ENCODE assay signal across 8 cellular contexts in the genomic region with DNA sequence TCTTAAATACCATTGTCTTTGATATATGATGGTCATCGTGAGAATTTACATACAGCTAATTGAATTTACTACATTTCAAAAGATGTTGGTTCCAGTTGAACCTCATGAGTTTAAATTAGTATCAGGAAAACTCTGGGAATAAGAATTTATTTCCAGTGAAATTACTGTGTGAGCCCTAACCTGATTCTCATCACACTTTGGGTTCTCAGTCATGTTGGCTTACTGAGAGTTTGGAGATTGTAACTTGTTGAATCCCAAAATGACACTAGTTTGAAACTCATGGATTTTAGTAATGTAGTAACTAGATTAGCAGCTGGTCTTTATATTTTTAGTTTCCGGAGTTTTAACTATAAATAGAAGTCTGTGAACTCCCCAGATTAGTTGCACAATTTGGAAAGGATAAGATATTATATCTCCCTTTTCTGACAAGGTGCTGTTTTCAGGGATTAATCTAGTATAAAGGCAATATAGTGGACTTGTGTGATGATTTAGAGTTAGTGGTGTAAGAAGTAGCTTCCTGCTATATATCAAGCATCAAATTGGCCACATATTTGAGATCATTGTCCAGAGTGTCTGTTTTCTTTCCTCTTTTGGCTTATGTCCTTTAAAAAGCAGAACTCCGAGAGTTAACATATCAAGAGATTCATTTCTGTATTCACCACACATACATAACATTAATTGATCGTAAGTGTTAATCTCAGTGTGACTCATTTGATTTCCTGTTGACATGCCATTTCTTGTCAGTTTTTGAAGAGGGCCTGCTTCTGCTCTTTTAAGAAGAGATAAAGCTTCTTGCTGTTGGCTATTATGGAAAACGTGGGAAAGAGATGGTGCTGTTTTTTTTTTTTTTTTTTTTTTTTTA. TPM values are rescaled to one million over a fixed set of nuclear protein-coding genes. Genes with fewer than 3 reads are reported as not detected.
DNase-seq lines count a peak whose midpoint lies in the region; ATAC-seq and TF ChIP-seq lines count a peak whose summit lies in the region.

No MANE protein-coding gene starts in this region.

- peaks cover 8% of the 10 kb centered on the region for H4K20me1 ChIP-seq in HCT116 (ENCODE audit: insufficient read depth)
- peaks cover 97% of the 10 kb centered on the region for H4K20me1 ChIP-seq in smooth muscle cell (ENCODE audit: low read depth)

- H3K4me3 ChIP-seq in HCT116 (replicated peaks in 1 of 2; ENCODE audit: low read depth in 1 of 2, low read length in 2 of 2) = no peak overlapping the region
- no peak overlapping the region for H3K4me3 ChIP-seq in fibroblast of the aortic adventitia (ENCODE audit: low read depth, low read length)
- no peak overlapping the region for H3K4me3 ChIP-seq in smooth muscle cell

- H3K4me1 ChIP-seq in HCT116 (ENCODE audit: control insufficient read depth in 1 of 2, insufficient read depth in 2 of 2, low read length in 2 of 2) (peaks cover 29 to 49% of the 10 kb centered on the region in 2 experiments), smooth muscle cell (ENCODE audit: low read depth) (no peaks in the 10 kb centered on the region)

- TF ChIP-seq CTCF in HCT116 (IDR thresholded peaks at IDR 0.05 in 2 of 3, conservative IDR thresholded peaks at IDR 0.05 in 1 of 3; ENCODE audit: borderline replicate concordance in 1 of 3, insufficient read depth in 1 of 3, low read depth in 2 of 3, low read length in 2 of 3) (no peak), fibroblast of the aortic adventitia (IDR thresholded peaks at IDR 0.05; ENCODE audit: insufficient read depth, low read length) (no peak), smooth muscle cell (IDR thresholded peaks at IDR 0.05; ENCODE audit: borderline replicate concordance, insufficient read depth, poor library complexity, severe bottlenecking) (no peak)

- H3F3A ChIP-seq in smooth muscle cell (ENCODE audit: low read depth) = peaks cover 4% of the 10 kb centered on the region

- POLR2A ChIA-PET in HCT116 (lab: Charles Lee) = interaction anchor here (0.7 to 1.2 kb wide), 3 partner anchors 9 to 564 kb away, joined by 3 read pairs; no protein-coding TSS in a partner anchor

- no peak overlapping the region for H2AFZ ChIP-seq in HCT116 (ENCODE audit: low read depth, low read length, poor library complexity, severe bottlenecking)
- no peak overlapping the region for H2AFZ ChIP-seq in smooth muscle cell (ENCODE audit: low read depth)

- TF ChIP-seq POLR2A in HCT116 (IDR thresholded peaks at IDR 0.05; ENCODE audit: borderline replicate concordance, extremely low read depth, insufficient read depth, insufficient read length) = no peak

- H3K9ac ChIP-seq in HCT116 (ENCODE audit: low read length) = no peak overlapping the region
- H3K9ac ChIP-seq in smooth muscle cell (ENCODE audit: low read depth) = no peak overlapping the region

- RAD21 ChIA-PET in HCT116 (lab: Charles Lee; ENCODE audit: low non-redundant PET in 1 of 2, low total read pairs in 2 of 2, uncharacterized antibody in 2 of 2, unreplicated experiment in 2 of 2) = no interaction called here

- intact Hi-C loops in HCT116 (cut with micrococcal nuclease) = loop anchor here (2.0 kb wide), 1 partner anchor 15 kb away; no protein-coding TSS in a partner anchor

- no peak for TF ChIP-seq RAD21 in HCT116 (IDR thresholded peaks at IDR 0.05; ENCODE audit: low read depth)

- H3K27ac ChIP-seq in HCT116 (ENCODE audit: low read depth, low read length) (no peak overlapping the region; the same call in 1 of the 2 replicates), smooth muscle cell (ENCODE audit: low read depth) (peak overlapping the region; percentile 78)

- no peaks in the 10 kb centered on the region for H3K9me3 Mint-ChIP-seq in T-helper 2 cell treated with Interferon-gamma antibody and Interleukin-4, amounts not matched to agents 5 μg/mL and 100 μg/mL, for 36 hours

- H3K9me3 ChIP-seq in HCT116 (ENCODE audit: control insufficient read depth in 1 of 2, insufficient read depth in 1 of 2, low read depth in 1 of 2, low read length in 2 of 2) = no peaks in the 10 kb centered on the region
- no peaks in the 10 kb centered on the region for H3K9me3 ChIP-seq in smooth muscle cell (replicated peaks; ENCODE audit: low read depth)

- H3K36me3 ChIP-seq in HCT116 (ENCODE audit: control insufficient read depth in 1 of 2, insufficient read depth in 2 of 2, low read length in 2 of 2) (peaks cover 24 to 27% of the 10 kb centered on the region in 2 experiments), smooth muscle cell (ENCODE audit: low read depth) (peaks cover 19% of the 10 kb centered on the region)

- ATAC-seq in HCT116 (no peak), GM18870 (IDR thresholded peaks at IDR 0.05; ENCODE audit: unreplicated experiment) (no peak), GM18858 (IDR thresholded peaks at IDR 0.05; ENCODE audit: unreplicated experiment) (no peak)

- H3K27me3 Mint-ChIP-seq in T-helper 2 cell treated with Interferon-gamma antibody and Interleukin-4, amounts not matched to agents 5 μg/mL and 100 μg/mL, for 36 hours (ENCODE audit: low read depth) = no peaks in the 10 kb centered on the region

- H3K36me3 Mint-ChIP-seq in T-helper 2 cell treated with Interferon-gamma antibody and Interleukin-4, amounts not matched to agents 5 μg/mL and 100 μg/mL, for 36 hours (ENCODE audit: low read depth) = peaks cover 55% of the 10 kb centered on the region

- DNase-seq in HCT116 (ENCODE audit: low read depth, low spot score) (no peak), fibroblast of the aortic adventitia (ENCODE audit: low read depth) (peak; percentile 68), smooth muscle cell (lab: John Stamatoyannopoulos, UW; ENCODE audit: unreplicated experiment) (no peak), RPMI8226 (no peak), glomerular visceral epithelial cell (ENCODE audit: extremely low spot score) (no peak)
- no peak for DNase-seq in T-helper 2 cell treated with Interferon-gamma antibody and Interleukin-4, amounts not matched to agents 5 μg/mL and 100 μg/mL, for 36 hours (ENCODE audit: low spot score)

- 52% methylated on average over 5 of the region's 5 CpGs for WGBS in smooth muscle cell (ENCODE audit: low lambda C conversion rate)

- peak overlapping the region; percentile 91 for H3K27ac Mint-ChIP-seq in T-helper 2 cell treated with Interferon-gamma antibody and Interleukin-4, amounts not matched to agents 5 μg/mL and 100 μg/mL, for 36 hours

- no TSS peak for BruUV-seq in HCT116 (replicated peaks; lab: Mats Ljungman, UMichigan)

- H3K4me2 ChIP-seq in HCT116 (ENCODE audit: low read length) (peak overlapping the region; percentile 71; the same call in 1 of the 2 replicates), smooth muscle cell (peak overlapping the region; percentile 60)

- peaks cover 65% of the 10 kb centered on the region for H3K4me1 Mint-ChIP-seq in T-helper 2 cell treated with Interferon-gamma antibody and Interleukin-4, amounts not matched to agents 5 μg/mL and 100 μg/mL, for 36 hours (ENCODE audit: low read depth)

- peak overlapping the region; percentile 74 for H3K4me3 Mint-ChIP-seq in T-helper 2 cell treated with Interferon-gamma antibody and Interleukin-4, amounts not matched to agents 5 μg/mL and 100 μg/mL, for 36 hours

- H3K9me2 ChIP-seq in HCT116 (ENCODE audit: insufficient read depth) = no peaks in the 10 kb centered on the region

- CTCF ChIA-PET in HCT116 (lab: Charles Lee) = interaction anchor here (0.6 kb wide), 1 partner anchor 8 kb away, joined by 4 read pairs; no protein-coding TSS in a partner anchor

- no peaks in the 10 kb centered on the region for H3K27me3 ChIP-seq in HCT116 (ENCODE audit: insufficient read depth, low read length)
- no peaks in the 10 kb centered on the region for H3K27me3 ChIP-seq in smooth muscle cell (ENCODE audit: low read depth)

- peaks cover 99% of the 10 kb centered on the region for H3K79me2 ChIP-seq in HCT116 (ENCODE audit: insufficient read depth, low read length)
- peaks cover 94% of the 10 kb centered on the region for H3K79me2 ChIP-seq in smooth muscle cell (ENCODE audit: low read depth)

TF ChIP-seq in HCT116, 20 proteins besides CTCF, POLR2A, EP300 and RAD21:
- TF ChIP-seq, protein P1, sequence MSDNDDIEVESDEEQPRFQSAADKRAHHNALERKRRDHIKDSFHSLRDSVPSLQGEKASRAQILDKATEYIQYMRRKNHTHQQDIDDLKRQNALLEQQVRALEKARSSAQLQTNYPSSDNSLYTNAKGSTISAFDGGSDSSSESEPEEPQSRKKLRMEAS (IDR thresholded peaks at IDR 0.05) = no peak
- TF ChIP-seq FOSL1 (IDR thresholded peaks at IDR 0.05; ENCODE audit: low read depth) = no peak
- TF ChIP-seq YY1 (IDR thresholded peaks at IDR 0.05; ENCODE audit: extremely low read depth, insufficient replicate concordance, low read depth, low read length) = no peak

RNA-seq across cellular contexts. Expression of gene NDUFV2, which starts 15.7 kb away (rescaled TPM):
- total RNA-seq in HCT116 (2021; ENCODE audit: unreplicated experiment) (194 TPM), fibroblast of the aortic adventitia (ENCODE audit: low replicate concordance) (135 and 137 TPM in 2 replicates), smooth muscle cell (117 and 131 TPM in 2 replicates)
- 77.1 and 115 TPM in 2 replicates for polyA plus RNA-seq in HCT116 (2012)
- polyA plus RNA-seq in smooth muscle cell = 153 and 200 TPM in 2 replicates

RNA-seq across cellular contexts. Expression of gene ANKRD12, which starts 18.4 kb away (rescaled TPM):
- total RNA-seq in HCT116 (2021; ENCODE audit: unreplicated experiment) = 23.5 TPM
- polyA plus RNA-seq in HCT116 (2012) = 7.3 and 10.6 TPM in 2 replicates
- total RNA-seq in fibroblast of the aortic adventitia (ENCODE audit: low replicate concordance) = 35.3 and 66.2 TPM in 2 replicates
- total RNA-seq in smooth muscle cell = 28.8 and 36.3 TPM in 2 replicates
- 40.3 and 43.7 TPM in 2 replicates for polyA plus RNA-seq in smooth muscle cell
